1 cellular context compared by ENCODE assay signal in genomic region chr14:79009286-79009685, GRCh38.
TF ChIP-seq lines count a peak whose summit lies in the region.

No MANE protein-coding gene starts in this region.

TF ChIP-seq in SK-N-SH treated with all-trans-retinoic acid at 6 μM for 48 hours, 23 proteins besides CTCF, POLR2A, EP300 and RAD21 (continued from another document):
- no peak for TF ChIP-seq TSHZ2 (CRISPR knock-in tag; IDR thresholded peaks at IDR 0.05)
- no peak for TF ChIP-seq CREB5 (CRISPR knock-in tag; IDR thresholded peaks at IDR 0.05; ENCODE audit: low read depth)
- no peak for TF ChIP-seq CSRNP3 (CRISPR knock-in tag; IDR thresholded peaks at IDR 0.05)
